ENCODE assay signal across 14 cellular contexts in the genomic region with DNA sequence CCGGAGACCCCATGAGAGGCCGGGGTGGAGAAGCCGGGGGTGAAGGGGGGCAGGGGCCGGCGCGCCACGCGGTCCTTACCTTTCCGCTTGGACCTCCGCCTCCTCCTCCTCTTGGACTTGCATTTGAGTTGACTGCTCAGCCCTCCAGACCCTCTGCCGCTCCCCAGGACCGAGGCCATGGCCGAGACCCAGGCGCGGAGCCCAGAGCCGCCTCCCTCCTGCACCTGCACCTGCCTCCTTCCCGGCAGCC. TPM values are rescaled to one million over a fixed set of nuclear protein-coding genes. Genes with fewer than 3 reads are reported as not detected.
DNase-seq lines count a peak whose midpoint lies in the region; ATAC-seq and TF ChIP-seq lines count a peak whose summit lies in the region.
"Had no signal": no experiment of that assay in that cellular context is flagged by ENCODE, and none has a peak within 500 bp of the region (broad histone marks: within the 10 kb centered on the region; RNA-seq: fewer than 3 reads in every experiment).

No MANE protein-coding gene starts in this region.

- DNase-seq in activated T-cell treated with anti-CD3 and anti-CD28 coated beads, Interleukin-2, amount 50 U/mL, for 24 hours = no peak
- DNase-seq in activated T-cell treated with anti-CD3 and anti-CD28 coated beads for 4 hours = no peak
- DNase-seq in kidney epithelial cell (ENCODE audit: low read depth) = no peak
- no peak for DNase-seq in suprapubic skin (ENCODE audit: low spot score in 2 of 2)
- no peak for DNase-seq in caudate nucleus (lab: John Stamatoyannopoulos, UW)
- no peak for DNase-seq in NCI-H1417 treated with DMSO at 0.1 percent for 48 hours (lab: John Stamatoyannopoulos, UW)
- DNase-seq: activated effector memory CD4-positive, alpha-beta T cell treated with Interleukin-2 at 50 U/mL for 16 hours; dermis blood vessel endothelial cell had no signal

- no peak for ATAC-seq in HG03442 (IDR thresholded peaks at IDR 0.05; ENCODE audit: unreplicated experiment)

- H3K4me1 ChIP-seq in suprapubic skin = peaks cover 16% of the 10 kb centered on the region

- no peaks in the 10 kb centered on the region for H3K36me3 Mint-ChIP-seq in activated T-cell treated with anti-CD3 and anti-CD28 coated beads, Interleukin-2, amount 50 U/mL, for 24 hours (ENCODE audit: low read depth)

- H3K4me3 ChIP-seq in kidney epithelial cell (ENCODE audit: low read depth, low read length) = peak overlapping the region; percentile 15
- H3K4me3 ChIP-seq in suprapubic skin = peak overlapping the region; percentile 34
- H3K4me3 ChIP-seq: MG63 had no signal

- H3K4me1 Mint-ChIP-seq in activated T-cell treated with anti-CD3 and anti-CD28 coated beads, Interleukin-2, amount 50 U/mL, for 24 hours (ENCODE audit: low read depth) = peaks cover 6% of the 10 kb centered on the region

- no peak for TF ChIP-seq POLR2A in suprapubic skin (IDR thresholded peaks at IDR 0.05)

- 2% methylated on average over 6 of the region's 17 CpGs for WGBS in suprapubic skin

- peak overlapping the region; percentile 18 for H3K4me3 Mint-ChIP-seq in activated T-cell treated with anti-CD3 and anti-CD28 coated beads, Interleukin-2, amount 50 U/mL, for 24 hours

- H3K36me3 ChIP-seq in kidney epithelial cell (ENCODE audit: control insufficient read depth, insufficient read depth, low read length) (no peaks in the 10 kb centered on the region), suprapubic skin (no peaks in the 10 kb centered on the region)
- H3K36me3 ChIP-seq: MG63 had no signal

- no peak for TF ChIP-seq EP300 in suprapubic skin (IDR thresholded peaks at IDR 0.05)

- H3K9me3 Mint-ChIP-seq in activated T-cell treated with anti-CD3 and anti-CD28 coated beads, Interleukin-2, amount 50 U/mL, for 24 hours = no peaks in the 10 kb centered on the region

- peak overlapping the region; percentile 93 for H3K27ac ChIP-seq in VCaP
- no peak overlapping the region for H3K27ac ChIP-seq in suprapubic skin
- H3K27ac ChIP-seq in caudate nucleus (ENCODE audit: low read depth, low read length) = no peak overlapping the region

- no peaks in the 10 kb centered on the region for H3K9me3 ChIP-seq in suprapubic skin
- H3K9me3 ChIP-seq: MG63 had no signal

- peaks cover 41% of the 10 kb centered on the region for H3K27me3 ChIP-seq in kidney epithelial cell (ENCODE audit: control insufficient read depth, insufficient read depth, low read length)
- H3K27me3 ChIP-seq in suprapubic skin = peaks cover 78% of the 10 kb centered on the region

- H3K27ac Mint-ChIP-seq in activated T-cell treated with anti-CD3 and anti-CD28 coated beads, Interleukin-2, amount 50 U/mL, for 24 hours = no peak overlapping the region

- peaks cover 93% of the 10 kb centered on the region for H3K27me3 Mint-ChIP-seq in activated T-cell treated with anti-CD3 and anti-CD28 coated beads, Interleukin-2, amount 50 U/mL, for 24 hours

- TF ChIP-seq CTCF in VCaP (conservative IDR thresholded peaks at IDR 0.05) (no peak), kidney epithelial cell (IDR thresholded peaks at IDR 0.05; ENCODE audit: insufficient read depth, low read length, poor library complexity, severe bottlenecking) (no peak), suprapubic skin (IDR thresholded peaks at IDR 0.05) (no peak)

RNA-seq across cellular contexts. Expression of a gene that starts 0.4 kb away (rescaled TPM):
- total RNA-seq in kidney epithelial cell = 0.08 and 0.34 TPM in 2 replicates
- 1 to 10 TPM in 2 of 4 donors, under 1 TPM in 2; 0.32 to 1.6 (median 0.80) TPM for total RNA-seq in suprapubic skin
- total RNA-seq: A673, dermis blood vessel endothelial cell, G401, pulmonary artery endothelial cell had no signal
